8 cellular contexts compared by ENCODE assay signal in the genomic region with DNA sequence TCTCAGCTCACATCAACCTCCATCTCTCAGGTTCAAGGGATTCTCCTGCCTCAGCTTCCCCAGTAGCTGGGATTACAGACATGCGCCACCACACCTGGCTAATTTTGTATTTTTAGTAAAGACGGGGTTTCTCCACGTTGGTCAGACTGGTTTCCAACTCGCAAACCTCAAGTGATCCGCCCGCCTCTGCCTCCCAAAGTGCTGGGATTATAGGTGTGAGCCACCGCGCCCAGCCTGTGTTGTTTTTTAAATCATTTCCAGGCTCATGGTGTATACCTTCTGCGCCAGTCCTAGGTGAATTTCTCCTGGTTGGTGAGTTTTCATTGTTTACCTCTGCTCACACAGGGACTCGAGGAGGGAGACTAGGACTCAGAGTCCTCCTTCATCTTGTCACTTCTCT. TPM values are rescaled to one million over a fixed set of nuclear protein-coding genes. Genes with fewer than 3 reads are reported as not detected.
A peak's percentile ranks its signal among the peaks of the same experiment; 100 is the strongest.
DNase-seq lines count a peak whose midpoint lies in the region; ATAC-seq, FAIRE-seq and TF ChIP-seq lines count a peak whose summit lies in the region.
"Not testable (repeated sequence)": the region's sequence is repeated elsewhere in the genome, so short reads cannot be mapped to it uniquely, and the experiment has no call there.

No MANE protein-coding gene starts in this region.

- TF ChIP-seq EP300 in GM12878 (IDR thresholded peaks at IDR 0.05; ENCODE audit: borderline replicate concordance in 1 of 2, control insufficient read depth in 1 of 2, low read depth in 2 of 2, low read length in 2 of 2); esophagus muscularis mucosa (IDR thresholded peaks at IDR 0.05); ovary (IDR thresholded peaks at IDR 0.05): not testable (repeated sequence)

- TF ChIP-seq RAD21 in GM12878 (IDR thresholded peaks at IDR 0.05; ENCODE audit: insufficient read depth, low read depth, low read length); liver (IDR thresholded peaks at IDR 0.05): not testable (repeated sequence)

- not testable (repeated sequence) for FAIRE-seq in GM12878 (lab: Jason Lieb, UNC)

- not testable (repeated sequence) for TF ChIP-seq POLR2A in GM12878 (IDR thresholded peaks at IDR 0.05; ENCODE audit: low read depth, low read length); esophagus muscularis mucosa (IDR thresholded peaks at IDR 0.05; ENCODE audit: low read depth); ovary (IDR thresholded peaks at IDR 0.05)

- H3K36me3 ChIP-seq in CD4-positive, alpha-beta memory T cell (ENCODE audit: insufficient read depth, low read length): peaks cover 12% of the 10 kb centered on the region
- not testable (repeated sequence) for H3K36me3 ChIP-seq in KMS-11 (ENCODE audit: insufficient read depth); ovary
- H3K36me3 ChIP-seq in GM12878 (ENCODE audit: control insufficient read depth in 2 of 2, insufficient read depth in 2 of 2, low read length in 1 of 2): peaks cover 0 to 39% of the 10 kb centered on the region in 2 experiments; a peak in 3 of 4 replicates
- peaks cover 12 to 49% (median 37%) of the 10 kb centered on the region in 4 donors for H3K36me3 ChIP-seq in esophagus muscularis mucosa
- peaks cover 3 to 18% (median 10%) of the 10 kb centered on the region in 4 donors for H3K36me3 ChIP-seq in liver (ENCODE audit: control insufficient read depth in 4 of 4, insufficient read depth in 3 of 4, low read depth in 1 of 4, low read length in 3 of 4)
- H3K36me3 ChIP-seq in thoracic aorta: peaks cover 32% of the 10 kb centered on the region

- not testable (repeated sequence) for H4K20me1 ChIP-seq in KMS-11 (ENCODE audit: insufficient read depth); GM12878 (ENCODE audit: control insufficient read depth, insufficient read depth)

- H3K9me3 Mint-ChIP-seq in CD4-positive, alpha-beta memory T cell: not testable (repeated sequence)

- intact Hi-C loops in CD4-positive, alpha-beta memory T cell (cut with micrococcal nuclease): loop anchor here (5.0 kb wide), 3 partner anchors 42 to 902 kb away; a partner anchor contains a TSS
- intact Hi-C loops in GM12878 (cut with micrococcal nuclease; ENCODE audit: unreplicated experiment): loop anchor here (5.0 kb wide), 1 partner anchor 142 kb away; no protein-coding TSS in a partner anchor
- intact Hi-C loops in esophagus muscularis mucosa (cut with DNase I): not testable (repeated sequence)
- intact Hi-C loops in ovary (cut with DNase I): loop anchor here in 1 of 4 donors (10.0 kb wide), 1 partner anchor 105 kb away; a partner anchor contains a TSS

- not testable (repeated sequence) for DNase-seq in CD4-positive, alpha-beta memory T cell; GM12878 (ENCODE audit: low read depth, low spot score); esophagus muscularis mucosa (ENCODE audit: extremely low spot score); ovary; thoracic aorta (ENCODE audit: low spot score)

- H3K27ac ChIP-seq in CD4-positive, alpha-beta memory T cell (ENCODE audit: low read depth, low read length): peak overlapping the region; percentile 94
- not testable (repeated sequence) for H3K27ac ChIP-seq in KMS-11, ovary, thoracic aorta
- H3K27ac ChIP-seq in GM12878 (ENCODE audit: control insufficient read depth, insufficient read depth) (peak overlapping the region; percentile 96), esophagus muscularis mucosa (replicated peaks in 1 of 4) (peak overlapping the region in 3 of 4 donors; percentile 83 to 96 (median 93)), liver (ENCODE audit: low read depth in 1 of 2, low read length in 2 of 2) (peak overlapping the region in 1 of 2 donors; percentile 77)

- H3K4me2 ChIP-seq in KMS-11 (peak overlapping the region; percentile 54; the same call in 1 of the 2 replicates), GM12878 (ENCODE audit: control insufficient read depth, insufficient read depth) (peak overlapping the region; percentile 90)

- WGBS in GM12878 (ENCODE audit: insufficient coverage, insufficient replicate concordance, low lambda C conversion rate, missing lambda C conversion rate): 84% methylated on average over 10 of the region's 10 CpGs
- 83% methylated on average over 10 of the region's 10 CpGs for WGBS in esophagus muscularis mucosa
- 80% methylated on average over 10 of the region's 10 CpGs for whole genome bisulfite sequencing in liver
- 74 to 80% (median 77%) methylated on average over 10 of the region's 10 CpGs for WGBS in ovary, 3 donors

- H3K27me3 ChIP-seq in CD4-positive, alpha-beta memory T cell (ENCODE audit: insufficient read depth, low read length); KMS-11 (ENCODE audit: insufficient read depth, low read depth); GM12878 (replicated peaks in 1 of 2; ENCODE audit: control insufficient read depth in 2 of 2, insufficient read depth in 2 of 2, low read length in 1 of 2); liver (ENCODE audit: control insufficient read depth in 4 of 4, insufficient read depth in 4 of 4, low read length in 3 of 4); ovary; thoracic aorta (replicated peaks; ENCODE audit: insufficient read depth): not testable (repeated sequence)
- H3K27me3 ChIP-seq in esophagus muscularis mucosa: peaks cover 2 to 11% (median 5%) of the 10 kb centered on the region in 4 donors

- H3K4me3 Mint-ChIP-seq in CD4-positive, alpha-beta memory T cell: peak overlapping the region; percentile 83 to 93 (median 92)

- CTCF ChIA-PET in CD4-positive, alpha-beta memory T cell (lab: Charles Lee; ENCODE audit: partially characterized antibody): not testable (repeated sequence)
- CTCF ChIA-PET in GM12878 (lab: Yijun Ruan, JAX): interaction anchor here (1.2 kb wide), 1 partner anchor 207 kb away, joined by 3 read pairs; a partner anchor contains a TSS

- peak overlapping the region; percentile 73 to 95 (median 86) for H3K27ac Mint-ChIP-seq in CD4-positive, alpha-beta memory T cell

- SMC1A ChIA-PET in GM12878 (lab: Charles Lee; ENCODE audit: uncharacterized antibody, unreplicated experiment): interaction anchor here (1.0 kb wide), 1 partner anchor 104 kb away, joined by 3 read pairs; no protein-coding TSS in a partner anchor

- BruUV-seq in GM12878 (replicated peaks; lab: Mats Ljungman, UMichigan): TSS peak; percentile 55

- not testable (repeated sequence) for H3K9ac ChIP-seq in KMS-11
- peak overlapping the region; percentile 100 for H3K9ac ChIP-seq in GM12878 (ENCODE audit: control insufficient read depth, insufficient read depth, low read length)
- peak overlapping the region; percentile 91 to 94 for H3K9ac ChIP-seq in liver (ENCODE audit: low read depth in 1 of 2, low read length in 2 of 2)

- H3K4me1 Mint-ChIP-seq in CD4-positive, alpha-beta memory T cell: peaks cover 26 to 71% (median 53%) of the 10 kb centered on the region in 4 donors

- RAD21 ChIA-PET in GM12878 (lab: Charles Lee; ENCODE audit: unreplicated experiment): not testable (repeated sequence)

- not testable (repeated sequence) for H3K9me3 ChIP-seq in CD4-positive, alpha-beta memory T cell (ENCODE audit: control insufficient read depth in 1 of 2, low read length in 2 of 2); GM12878 (replicated peaks; ENCODE audit: control insufficient read depth, insufficient read depth, low read length); esophagus muscularis mucosa; liver (ENCODE audit: control insufficient read depth in 4 of 4, low read length in 3 of 4); ovary; thoracic aorta

- peaks cover 66% of the 10 kb centered on the region for H3K4me1 ChIP-seq in CD4-positive, alpha-beta memory T cell (ENCODE audit: insufficient read depth, low read length)
- not testable (repeated sequence) for H3K4me1 ChIP-seq in KMS-11 (ENCODE audit: low read depth, poor library complexity, severe bottlenecking)
- H3K4me1 ChIP-seq in GM12878 (ENCODE audit: control insufficient read depth, insufficient read depth, low read length) (peaks cover 11% of the 10 kb centered on the region), esophagus muscularis mucosa (peaks cover 37 to 77% (median 54%) of the 10 kb centered on the region in 4 donors), liver (ENCODE audit: control insufficient read depth in 4 of 4, insufficient read depth in 4 of 4, low read length in 3 of 4) (peaks cover 14 to 48% (median 26%) of the 10 kb centered on the region in 4 donors), ovary (ENCODE audit: insufficient read depth) (peaks cover 10% of the 10 kb centered on the region), thoracic aorta (ENCODE audit: control insufficient read depth in 1 of 2, low read depth in 2 of 2) (peaks cover 11 to 30% of the 10 kb centered on the region in 2 donors)

- TF ChIP-seq CTCF in KMS-11 (conservative IDR thresholded peaks at IDR 0.05; ENCODE audit: low read depth, low read length); WI38 (IDR thresholded peaks at IDR 0.05; ENCODE audit: low read depth, low read length); GM12878 (IDR thresholded peaks at IDR 0.05 in 2 of 3, conservative IDR thresholded peaks at IDR 0.05 in 1 of 3; ENCODE audit: control insufficient read depth in 2 of 3, extremely low read depth in 1 of 3, insufficient read depth in 1 of 3, low read depth in 3 of 3, low read length in 3 of 3); esophagus muscularis mucosa (IDR thresholded peaks at IDR 0.05); liver (IDR thresholded peaks at IDR 0.05; ENCODE audit: low read depth, low read length, missing input control); ovary (IDR thresholded peaks at IDR 0.05); thoracic aorta (IDR thresholded peaks at IDR 0.05): not testable (repeated sequence)

- in situ Hi-C loops in GM12878 (cut with MboI): not testable (repeated sequence)

- POLR2A ChIA-PET in CD4-positive, alpha-beta memory T cell (lab: Charles Lee; ENCODE audit: partially characterized antibody): interaction anchor here (1.3 to 2.9 kb wide), 4 partner anchors 14 to 99 kb away, joined by 3 to 22 read pairs (median 8); no protein-coding TSS in a partner anchor
- POLR2A ChIA-PET in GM12878 (lab: Charles Lee): interaction anchor here (0.8 kb wide), 1 partner anchor 9 kb away, joined by 3 read pairs; no protein-coding TSS in a partner anchor

- not testable (repeated sequence) for H3K27me3 Mint-ChIP-seq in CD4-positive, alpha-beta memory T cell

- H3K4me3 ChIP-seq in CD4-positive, alpha-beta memory T cell (ENCODE audit: low read length in 2 of 2): peak overlapping the region; percentile 76
- not testable (repeated sequence) for H3K4me3 ChIP-seq in KMS-11 (IDR thresholded peaks at IDR 0.05; ENCODE audit: insufficient read depth, low read depth, low read length)
- H3K4me3 ChIP-seq in WI38 (ENCODE audit: low read depth, low read length): peak overlapping the region; percentile 99
- peak overlapping the region; percentile 92 for H3K4me3 ChIP-seq in GM12878
- peak overlapping the region; percentile 86 to 100 (median 94) for H3K4me3 ChIP-seq in esophagus muscularis mucosa
- peak overlapping the region; percentile 64 to 99 (median 86) for H3K4me3 ChIP-seq in liver (ENCODE audit: low read depth in 1 of 3, low read length in 3 of 3)
- peak overlapping the region; percentile 86 for H3K4me3 ChIP-seq in ovary
- H3K4me3 ChIP-seq in thoracic aorta: peak overlapping the region; percentile 94

- peaks cover 25 to 44% of the 10 kb centered on the region in 2 donors for H3K36me3 Mint-ChIP-seq in CD4-positive, alpha-beta memory T cell

- peaks cover 38% of the 10 kb centered on the region; the same call in 1 of the 2 replicates for H3K79me2 ChIP-seq in KMS-11 (ENCODE audit: insufficient read depth, low read depth)
- H3K79me2 ChIP-seq in GM12878 (ENCODE audit: control insufficient read depth, insufficient read depth, low read length): peaks cover 48% of the 10 kb centered on the region

- not testable (repeated sequence) for ATAC-seq in GM12878; thoracic aorta (ENCODE audit: insufficient number of reproducible peaks, low FRiP score, low read depth)

- not testable (repeated sequence) for H2AFZ ChIP-seq in KMS-11 (ENCODE audit: low read depth); GM12878 (ENCODE audit: control insufficient read depth, low read depth, low read length)

RNA-seq across cellular contexts. Expression of a gene that starts 45.7 kb away (rescaled TPM):
- 1 to 10 TPM in 1 of 2 experiments, under 1 TPM in 1; 0.64 to 1.5 TPM for total RNA-seq in CD4-positive, alpha-beta memory T cell
- under 1 TPM in 1 of 2 donors, not detected in 1; 0.26 TPM for polyA plus RNA-seq in CD4-positive, alpha-beta memory T cell
- 0.25 TPM in 1 of 2 replicates, not detected in the other for total RNA-seq in GM12878 (2013; cell fraction: nucleolus; rRNA removed)
- 0.16 TPM in 1 of 2 replicates, not detected in the other for total RNA-seq in GM12878 (2014; rRNA removed)
- total RNA-seq in GM12878 (2014; rRNA removed; fragmentation: Illumina TruSeq; extraction: Trizol): 0.09 TPM in 1 of 2 replicates, not detected in the other
- 1.2 and 2.2 TPM in 2 replicates for total RNA-seq in GM12878 (2021)
- 0.10 TPM for polyA plus RNA-seq in GM12878 (2011; ENCODE audit: low read depth)
- not detected in 2 replicates for polyA plus RNA-seq in GM12878 (2011; rRNA removed)
- 0.06 TPM in 1 of 2 replicates, not detected in the other for polyA plus RNA-seq in GM12878 (2011; cell fraction: cytosol; rRNA removed)
- 0.12 and 0.46 TPM in 2 replicates for polyA plus RNA-seq in GM12878 (2011; cell fraction: nucleus; rRNA removed)
- polyA plus RNA-seq in GM12878 (2012): 0.88 and 2.1 TPM in 2 replicates
- polyA plus RNA-seq in GM12878 (2014; fragmentation: Illumina TruSeq; extraction: Trizol): 0.04 TPM in 1 of 2 replicates, not detected in the other
- polyA plus RNA-seq in GM12878 (2014; fragmentation: Nextera tagmentation; extraction: Ambion mirVana): not detected
- polyA plus RNA-seq in GM12878 (2014; rRNA removed): 0.28 and 0.57 TPM in 2 replicates
- under 1 TPM in 1 of 2 experiments, not detected in 1; 0.13 TPM for polyA plus RNA-seq in GM12878 (2016; fragmentation: Nextera tagmentation; extraction: Ambion mirVana)
- not detected in 2 replicates for polyA minus RNA-seq in GM12878 (2011; rRNA and poly(A)+ RNA removed)
- polyA minus RNA-seq in GM12878 (2011; cell fraction: cytosol; rRNA and poly(A)+ RNA removed): not detected in 2 replicates
- not detected in 2 replicates for polyA minus RNA-seq in GM12878 (2011; cell fraction: nucleus; rRNA and poly(A)+ RNA removed)
- 1 to 10 TPM; 1.1 to 1.6 (median 1.3) TPM for total RNA-seq in esophagus muscularis mucosa
- total RNA-seq in liver: under 1 TPM; 0.14 to 0.84 TPM
- 1 to 10 TPM in 1 of 2 donors, under 1 TPM in 1; 0.76 to 2.8 TPM for polyA plus RNA-seq in liver
- total RNA-seq in ovary: 10 to 100 TPM in 1 of 7 donors, 1 to 10 TPM in 6; 1.4 to 10.2 (median 3.9) TPM
- 1 to 10 TPM in 1 of 2 donors, under 1 TPM in 1; 0.47 to 2.3 TPM for polyA plus RNA-seq in ovary
- total RNA-seq in thoracic aorta: 1 to 10 TPM in 1 of 2 donors, under 1 TPM in 1; 0.85 to 1.2 TPM
